Comparison of ENCODE assay signal across 1 cellular context in the genomic region with DNA sequence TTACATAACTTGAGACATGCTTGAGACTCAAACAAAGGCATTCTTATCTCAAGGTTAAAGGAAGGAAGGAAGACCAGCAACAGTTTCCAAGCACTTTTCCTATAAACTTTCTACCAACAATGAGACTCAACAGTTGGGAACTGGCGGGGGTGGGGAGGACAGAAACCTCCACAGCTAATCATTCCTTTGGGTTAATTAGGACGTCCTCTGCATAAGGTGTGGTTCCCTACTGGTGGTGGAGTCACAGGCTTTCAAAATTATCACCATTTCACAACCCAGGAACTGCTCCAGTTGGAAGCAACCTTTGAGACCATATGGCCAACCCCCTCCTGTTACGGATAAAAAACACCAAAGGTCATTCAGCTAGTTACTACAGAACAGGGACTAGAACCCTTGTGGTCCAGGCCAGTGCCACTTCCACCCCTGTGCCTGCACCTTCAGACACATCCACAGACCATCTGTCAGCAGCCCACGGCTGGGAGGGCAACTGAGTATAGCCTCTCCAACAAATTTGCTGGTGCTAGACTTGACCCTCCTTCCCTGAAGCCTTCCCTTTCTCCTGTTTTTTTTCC.
TF ChIP-seq lines count a peak whose summit lies in the region.

No MANE protein-coding gene starts in this region.

TF ChIP-seq in HepG2, 621 proteins besides CTCF, POLR2A, EP300 and RAD21 (continued from another document and continues in another):
- TF ChIP-seq REST (IDR thresholded peaks at IDR 0.05; ENCODE audit: borderline replicate concordance in 1 of 2, low read depth in 1 of 2, low read length in 2 of 2) (peak in 1 of 2 experiments; percentile 60; a peak in 1 of 4 replicates), NR2F2 (IDR thresholded peaks at IDR 0.05; ENCODE audit: borderline replicate concordance, low read depth) (peak; percentile 49; the same call in 1 of the 2 replicates), CBX5 (CRISPR knock-in tag; IDR thresholded peaks at IDR 0.05; ENCODE audit: borderline replicate concordance) (peak; percentile 39; the same call in 1 of the 2 replicates), ARID4A (CRISPR knock-in tag; IDR thresholded peaks at IDR 0.05; ENCODE audit: borderline replicate concordance) (peak; percentile 44; the same call in 1 of the 2 replicates), TOPORS (CRISPR knock-in tag; IDR thresholded peaks at IDR 0.05) (no peak), SAFB2 (CRISPR knock-in tag; IDR thresholded peaks at IDR 0.05; ENCODE audit: borderline replicate concordance, low read depth) (0 out of 2 replicates have a peak, but pooled peaks have one; percentile 34), ARID5B (CRISPR knock-in tag; IDR thresholded peaks at IDR 0.05) (peak; percentile 83), ZNF205 (CRISPR knock-in tag; IDR thresholded peaks at IDR 0.05) (peak; percentile 60), ZIK1 (CRISPR knock-in tag; IDR thresholded peaks at IDR 0.05; ENCODE audit: borderline replicate concordance, low read depth) (no peak), PHF5A (CRISPR knock-in tag; IDR thresholded peaks at IDR 0.05; ENCODE audit: low read depth, unreplicated experiment) (no peak), ZNF792 (CRISPR knock-in tag; IDR thresholded peaks at IDR 0.05) (0 out of 2 replicates have a peak, but pooled peaks have one; percentile 30), REPIN1 (CRISPR knock-in tag; IDR thresholded peaks at IDR 0.05; ENCODE audit: borderline replicate concordance, low read depth) (peak; percentile 68; the same call in 1 of the 2 replicates), TMF1 (CRISPR knock-in tag; IDR thresholded peaks at IDR 0.05; ENCODE audit: low read depth) (no peak), SPEN (CRISPR knock-in tag; IDR thresholded peaks at IDR 0.05; ENCODE audit: low read depth) (no peak), ZNF773 (CRISPR knock-in tag; IDR thresholded peaks at IDR 0.05; ENCODE audit: borderline replicate concordance) (no peak), SP5 (CRISPR knock-in tag; IDR thresholded peaks at IDR 0.05; ENCODE audit: borderline replicate concordance, low read depth) (0 out of 2 replicates have a peak, but pooled peaks have one; percentile 40), DRAP1 (CRISPR knock-in tag; IDR thresholded peaks at IDR 0.05) (peak; percentile 24; the same call in 1 of the 2 replicates), ZNF639 (CRISPR knock-in tag; conservative IDR thresholded peaks at IDR 0.05) (0 out of 2 replicates have a peak, but pooled peaks have one; percentile 57), FOXC1 (CRISPR knock-in tag; IDR thresholded peaks at IDR 0.05; ENCODE audit: borderline replicate concordance) (0 out of 2 replicates have a peak, but pooled peaks have one; percentile 59), ELF4 (CRISPR knock-in tag; IDR thresholded peaks at IDR 0.05; ENCODE audit: borderline replicate concordance) (no peak), HDAC6 (IDR thresholded peaks at IDR 0.05; ENCODE audit: low read depth, low read length) (no peak), SNAPC2 (CRISPR knock-in tag; IDR thresholded peaks at IDR 0.05) (no peak), NR2C2 (CRISPR knock-in tag; IDR thresholded peaks at IDR 0.05; ENCODE audit: borderline replicate concordance) (peak; percentile 76), ZMAT3 (CRISPR knock-in tag; conservative IDR thresholded peaks at IDR 0.05) (no peak), HHEX (CRISPR knock-in tag; IDR thresholded peaks at IDR 0.05) (no peak)
- TF ChIP-seq, protein P1, sequence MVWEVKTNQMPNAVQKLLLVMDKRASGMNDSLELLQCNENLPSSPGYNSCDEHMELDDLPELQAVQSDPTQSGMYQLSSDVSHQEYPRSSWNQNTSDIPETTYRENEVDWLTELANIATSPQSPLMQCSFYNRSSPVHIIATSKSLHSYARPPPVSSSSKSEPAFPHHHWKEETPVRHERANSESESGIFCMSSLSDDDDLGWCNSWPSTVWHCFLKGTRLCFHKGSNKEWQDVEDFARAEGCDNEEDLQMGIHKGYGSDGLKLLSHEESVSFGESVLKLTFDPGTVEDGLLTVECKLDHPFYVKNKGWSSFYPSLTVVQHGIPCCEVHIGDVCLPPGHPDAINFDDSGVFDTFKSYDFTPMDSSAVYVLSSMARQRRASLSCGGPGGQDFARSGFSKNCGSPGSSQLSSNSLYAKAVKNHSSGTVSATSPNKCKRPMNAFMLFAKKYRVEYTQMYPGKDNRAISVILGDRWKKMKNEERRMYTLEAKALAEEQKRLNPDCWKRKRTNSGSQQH (CRISPR knock-in tag; IDR thresholded peaks at IDR 0.05; ENCODE audit: low read depth) = no peak
- TF ChIP-seq, protein P2, sequence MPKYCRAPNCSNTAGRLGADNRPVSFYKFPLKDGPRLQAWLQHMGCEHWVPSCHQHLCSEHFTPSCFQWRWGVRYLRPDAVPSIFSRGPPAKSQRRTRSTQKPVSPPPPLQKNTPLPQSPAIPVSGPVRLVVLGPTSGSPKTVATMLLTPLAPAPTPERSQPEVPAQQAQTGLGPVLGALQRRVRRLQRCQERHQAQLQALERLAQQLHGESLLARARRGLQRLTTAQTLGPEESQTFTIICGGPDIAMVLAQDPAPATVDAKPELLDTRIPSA (CRISPR knock-in tag; IDR thresholded peaks at IDR 0.05; ENCODE audit: borderline replicate concordance) = no peak
- TF ChIP-seq, protein P3, sequence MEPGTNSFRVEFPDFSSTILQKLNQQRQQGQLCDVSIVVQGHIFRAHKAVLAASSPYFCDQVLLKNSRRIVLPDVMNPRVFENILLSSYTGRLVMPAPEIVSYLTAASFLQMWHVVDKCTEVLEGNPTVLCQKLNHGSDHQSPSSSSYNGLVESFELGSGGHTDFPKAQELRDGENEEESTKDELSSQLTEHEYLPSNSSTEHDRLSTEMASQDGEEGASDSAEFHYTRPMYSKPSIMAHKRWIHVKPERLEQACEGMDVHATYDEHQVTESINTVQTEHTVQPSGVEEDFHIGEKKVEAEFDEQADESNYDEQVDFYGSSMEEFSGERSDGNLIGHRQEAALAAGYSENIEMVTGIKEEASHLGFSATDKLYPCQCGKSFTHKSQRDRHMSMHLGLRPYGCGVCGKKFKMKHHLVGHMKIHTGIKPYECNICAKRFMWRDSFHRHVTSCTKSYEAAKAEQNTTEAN (CRISPR knock-in tag; conservative IDR thresholded peaks at IDR 0.05) = peak; percentile 17; the same call in 1 of the 2 replicates
